Comparison of ENCODE assay signal across 15 cellular contexts in genomic region chr11:12162652-12163051, GRCh38. TPM values are rescaled to one million over a fixed set of nuclear protein-coding genes. Genes with fewer than 3 reads are reported as not detected.
DNase-seq lines count a peak whose midpoint lies in the region; ATAC-seq and TF ChIP-seq lines count a peak whose summit lies in the region.
"Had no signal": no experiment of that assay in that cellular context is flagged by ENCODE, and none has a peak within 500 bp of the region (broad histone marks: within the 10 kb centered on the region; RNA-seq: fewer than 3 reads in every experiment).

No MANE protein-coding gene starts in this region.

- CTCF ChIA-PET in naive thymus-derived CD4-positive, alpha-beta T cell (lab: Charles Lee): no interaction called here

- H3K4me3 ChIP-seq in DND-41 (ENCODE audit: low read depth in 1 of 2, low read length in 2 of 2) (no peak overlapping the region), coronary artery (peak overlapping the region; percentile 14), trophoblast cell (ENCODE audit: low read depth, low read length) (no peak overlapping the region), MM.1S (ENCODE audit: low read length) (no peak overlapping the region)
- no peak overlapping the region for H3K4me3 ChIP-seq in naive thymus-derived CD4-positive, alpha-beta T cell (ENCODE audit: low read length)
- H3K4me3 ChIP-seq: BLaER1 had no signal

- no peaks in the 10 kb centered on the region for H4K20me1 ChIP-seq in DND-41 (ENCODE audit: insufficient read depth, low read length)
- H4K20me1 ChIP-seq in MM.1S (ENCODE audit: insufficient read depth, low read length): no peaks in the 10 kb centered on the region
- H4K20me1 ChIP-seq: BLaER1 had no signal

- H3K18ac ChIP-seq in trophoblast cell (ENCODE audit: low read length): peak overlapping the region; percentile 64

- H3K79me2 ChIP-seq in DND-41 (ENCODE audit: insufficient read depth, low read length): no peaks in the 10 kb centered on the region
- H3K79me2 ChIP-seq in trophoblast cell (ENCODE audit: control insufficient read depth, insufficient read depth, low read length, poor library complexity): peaks cover 6% of the 10 kb centered on the region
- H3K79me2 ChIP-seq in MM.1S (ENCODE audit: low read length): no peaks in the 10 kb centered on the region

- peak overlapping the region; percentile 50 for H2BK120ac ChIP-seq in trophoblast cell (ENCODE audit: insufficient read depth, low read length, poor library complexity)

- H3K14ac ChIP-seq in trophoblast cell (ENCODE audit: low read length): peak overlapping the region; percentile 76

- H3K4me2 ChIP-seq in DND-41 (ENCODE audit: insufficient read depth, low read length): no peak overlapping the region
- no peak overlapping the region for H3K4me2 ChIP-seq in trophoblast cell (ENCODE audit: low read length)
- H3K4me2 ChIP-seq in MM.1S (ENCODE audit: low read depth, low read length): no peak overlapping the region
- H3K4me2 ChIP-seq: BLaER1 had no signal

- H3K27me3 ChIP-seq in DND-41 (ENCODE audit: insufficient read depth, low read length, poor library complexity): no peaks in the 10 kb centered on the region
- H3K27me3 ChIP-seq in trophoblast cell (ENCODE audit: insufficient read depth, low read length): no peaks in the 10 kb centered on the region
- no peaks in the 10 kb centered on the region for H3K27me3 ChIP-seq in MM.1S (replicated peaks; ENCODE audit: insufficient read depth, low read length)
- no peaks in the 10 kb centered on the region for H3K27me3 ChIP-seq in naive thymus-derived CD4-positive, alpha-beta T cell (ENCODE audit: control insufficient read depth in 2 of 2, insufficient read depth in 2 of 2, low read length in 2 of 2)
- H3K27me3 ChIP-seq: BLaER1 had no signal

- H3K9me2 ChIP-seq in MM.1S (replicated peaks; ENCODE audit: insufficient read depth, low read length): no peaks in the 10 kb centered on the region

- H3K4me1 ChIP-seq in DND-41 (ENCODE audit: insufficient read depth, low read length) (peaks cover 6% of the 10 kb centered on the region), trophoblast cell (ENCODE audit: control insufficient read depth in 1 of 2, insufficient read depth in 2 of 2, low read length in 2 of 2) (peaks cover 33 to 64% of the 10 kb centered on the region in 2 experiments), MM.1S (ENCODE audit: low read length) (peaks cover 12% of the 10 kb centered on the region)
- peaks cover under 1 to 3% of the 10 kb centered on the region in 2 donors for H3K4me1 ChIP-seq in naive thymus-derived CD4-positive, alpha-beta T cell (ENCODE audit: control insufficient read depth in 2 of 2, insufficient read depth in 2 of 2, low read length in 2 of 2)

- H4K91ac ChIP-seq in trophoblast cell (ENCODE audit: low read depth, low read length): peak overlapping the region; percentile 82

- H4K8ac ChIP-seq in trophoblast cell (ENCODE audit: low read depth, low read length): no peak overlapping the region

- POLR2A ChIA-PET in naive thymus-derived CD4-positive, alpha-beta T cell (lab: Charles Lee): no interaction called here

- peaks cover 95% of the 10 kb centered on the region for H3K4me1 Mint-ChIP-seq in HFFc6 (ENCODE audit: low read depth)
- H3K4me1 Mint-ChIP-seq in naive thymus-derived CD4-positive, alpha-beta T cell: peaks cover 0 to 72% (median 7%) of the 10 kb centered on the region in 7 donors
- H3K4me1 Mint-ChIP-seq: stimulated activated memory B cell treated with anti-CD40 and anti-IgM and Interleukin-4, amounts not matched to agents 10 μg/mL and 1 μg/mL and 100 μg/mL, for 72 hours had no signal

- H3K36me3 ChIP-seq in DND-41 (ENCODE audit: insufficient read depth, low read length) (no peaks in the 10 kb centered on the region), trophoblast cell (ENCODE audit: control insufficient read depth in 1 of 2, insufficient read depth in 2 of 2, low read length in 2 of 2) (peaks cover 4 to 8% of the 10 kb centered on the region in 2 experiments), MM.1S (replicated peaks; ENCODE audit: insufficient read depth, low read length) (no peaks in the 10 kb centered on the region)
- no peaks in the 10 kb centered on the region for H3K36me3 ChIP-seq in naive thymus-derived CD4-positive, alpha-beta T cell (ENCODE audit: control insufficient read depth in 2 of 3, insufficient read depth in 3 of 3, low read length in 3 of 3)
- H3K36me3 ChIP-seq: BLaER1 had no signal

- peak overlapping the region; percentile 99 for H3K27ac Mint-ChIP-seq in HFFc6
- H3K27ac Mint-ChIP-seq in naive thymus-derived CD4-positive, alpha-beta T cell: no peak overlapping the region
- H3K27ac Mint-ChIP-seq: mesothelial cell of epicardium; stimulated activated memory B cell treated with anti-CD40 and anti-IgM and Interleukin-4, amounts not matched to agents 10 μg/mL and 1 μg/mL and 100 μg/mL, for 72 hours had no signal

- peak overlapping the region; percentile 95 for H2BK12ac ChIP-seq in trophoblast cell (ENCODE audit: low read length)

- H3K9me3 ChIP-seq in DND-41 (ENCODE audit: insufficient read depth, low read length, severe bottlenecking) (no peaks in the 10 kb centered on the region), trophoblast cell (ENCODE audit: insufficient read depth, low read depth, low read length) (no peaks in the 10 kb centered on the region), MM.1S (replicated peaks; ENCODE audit: insufficient read depth, low read length) (no peaks in the 10 kb centered on the region)
- H3K9me3 ChIP-seq in naive thymus-derived CD4-positive, alpha-beta T cell (ENCODE audit: control insufficient read depth in 2 of 3, low read length in 3 of 3): no peaks in the 10 kb centered on the region
- H3K9me3 ChIP-seq: BLaER1 had no signal

- H2AFZ ChIP-seq in DND-41 (ENCODE audit: low read depth, low read length) (no peak overlapping the region), trophoblast cell (ENCODE audit: insufficient read depth, low read length, poor library complexity) (no peak overlapping the region), MM.1S (ENCODE audit: low read length) (no peak overlapping the region)

- no CpG with 5 or more reads among the region's 1 CpG for WGBS in trophoblast cell (ENCODE audit: extremely low coverage, insufficient coverage, insufficient read length)

- H3K23ac ChIP-seq in trophoblast cell (ENCODE audit: low read length): no peak overlapping the region

- peak overlapping the region; percentile 61 for H2BK5ac ChIP-seq in trophoblast cell (ENCODE audit: low read depth, low read length, poor library complexity)

- H2AK5ac ChIP-seq in trophoblast cell (ENCODE audit: low read length): peak overlapping the region; percentile 46

- H3K27me3 Mint-ChIP-seq in HFFc6 (ENCODE audit: insufficient read depth): peaks cover 3% of the 10 kb centered on the region
- H3K27me3 Mint-ChIP-seq in naive thymus-derived CD4-positive, alpha-beta T cell: no peaks in the 10 kb centered on the region

- intact Hi-C loops in naive thymus-derived CD4-positive, alpha-beta T cell (cut with micrococcal nuclease): no loop called here

- no peaks in the 10 kb centered on the region for H3F3A ChIP-seq in MM.1S (ENCODE audit: insufficient read depth, low read length)

- H3K79me1 ChIP-seq in trophoblast cell (ENCODE audit: low read length): peaks cover 45% of the 10 kb centered on the region

- no peak overlapping the region for H3K27ac ChIP-seq in DND-41 (ENCODE audit: low read length)
- H3K27ac ChIP-seq in coronary artery: peak overlapping the region; percentile 93 to 99
- peak overlapping the region; percentile 94 for H3K27ac ChIP-seq in trophoblast cell (ENCODE audit: low read depth, low read length)
- H3K27ac ChIP-seq in MM.1S (ENCODE audit: low read length): no peak overlapping the region
- H3K27ac ChIP-seq in naive thymus-derived CD4-positive, alpha-beta T cell (ENCODE audit: low read depth, low read length): no peak overlapping the region
- H3K27ac ChIP-seq: BLaER1 had no signal

- peaks cover 60% of the 10 kb centered on the region for H3K36me3 Mint-ChIP-seq in HFFc6 (ENCODE audit: low read depth)
- peaks cover 0 to 15% (median 0%) of the 10 kb centered on the region in 5 donors for H3K36me3 Mint-ChIP-seq in naive thymus-derived CD4-positive, alpha-beta T cell
- H3K36me3 Mint-ChIP-seq: brain; mesothelial cell of epicardium; stimulated activated memory B cell treated with anti-CD40 and anti-IgM and Interleukin-4, amounts not matched to agents 10 μg/mL and 1 μg/mL and 100 μg/mL, for 72 hours had no signal

- no peak overlapping the region for H3K9ac ChIP-seq in DND-41 (ENCODE audit: low read depth, low read length)
- no peak overlapping the region for H3K9ac ChIP-seq in trophoblast cell (ENCODE audit: low read length)
- no peak overlapping the region for H3K9ac ChIP-seq in MM.1S (ENCODE audit: low read length)
- H3K9ac ChIP-seq: BLaER1 had no signal

- ATAC-seq in DND-41 (ENCODE audit: insufficient read depth, low read depth): no peak
- ATAC-seq in GM19455 (IDR thresholded peaks at IDR 0.05; ENCODE audit: unreplicated experiment): no peak
- no peak for ATAC-seq in naive thymus-derived CD4-positive, alpha-beta T cell
- ATAC-seq: stimulated activated memory B cell treated with anti-CD40 and anti-IgM and Interleukin-4, amounts not matched to agents 10 μg/mL and 1 μg/mL and 100 μg/mL, for 72 hours had no signal

- peak overlapping the region; percentile 77 for H3K4me3 Mint-ChIP-seq in HFFc6
- H3K4me3 Mint-ChIP-seq in naive thymus-derived CD4-positive, alpha-beta T cell: no peak overlapping the region
- H3K4me3 Mint-ChIP-seq: brain; mesothelial cell of epicardium; stimulated activated memory B cell treated with anti-CD40 and anti-IgM and Interleukin-4, amounts not matched to agents 10 μg/mL and 1 μg/mL and 100 μg/mL, for 72 hours had no signal

- no peak overlapping the region for H4K12ac ChIP-seq in trophoblast cell (ENCODE audit: low read depth, low read length)

- H3K9me3 Mint-ChIP-seq in HFFc6: no peaks in the 10 kb centered on the region
- no peaks in the 10 kb centered on the region for H3K9me3 Mint-ChIP-seq in naive thymus-derived CD4-positive, alpha-beta T cell
- H3K9me3 Mint-ChIP-seq: brain; mesothelial cell of epicardium; stimulated activated memory B cell treated with anti-CD40 and anti-IgM and Interleukin-4, amounts not matched to agents 10 μg/mL and 1 μg/mL and 100 μg/mL, for 72 hours had no signal

- H3K4ac ChIP-seq in trophoblast cell (ENCODE audit: low read depth, low read length): peak overlapping the region; percentile 13

- TF ChIP-seq CTCF in DND-41 (IDR thresholded peaks at IDR 0.05; ENCODE audit: borderline replicate concordance, extremely low read depth, low read length, poor library complexity, severe bottlenecking) (peak; percentile 11), HFFc6 (IDR thresholded peaks at IDR 0.05) (no peak), coronary artery (IDR thresholded peaks at IDR 0.05) (no peak), MM.1S (IDR thresholded peaks at IDR 0.05; ENCODE audit: low read length) (no peak)

- no peak for DNase-seq in DND-41
- DNase-seq in HFFc6: no peak
- DNase-seq in coronary artery (ENCODE audit: low spot score): no peak
- DNase-seq in trophoblast cell: no peak
- no peak for DNase-seq in MM.1S
- DNase-seq in naive thymus-derived CD4-positive, alpha-beta T cell: no peak
- no peak for DNase-seq in central memory CD4-positive, alpha-beta T cell
- DNase-seq: activated CD4-positive, CD25-positive, alpha-beta regulatory T cell; KG1; NCI-H1930 had no signal

RNA-seq across cellular contexts. Expression of gene MICAL2, which starts 52.3 kb away (rescaled TPM):
- 100 to 1,000 TPM; 199 to 252 (median 233) TPM for total RNA-seq in HFFc6 (2021; fragmentation: NEBNext Ultra II Directional; extraction: Animal tissue kit (Norgen Biotek cat#: 25700))
- polyA plus RNA-seq in trophoblast cell (2013): 24.5 and 30.8 TPM in 2 replicates
- 100 to 1,000 TPM in 1 of 5 experiments, 10 to 100 TPM in 2, 1 to 10 TPM in 2; 5.8 to 112 (median 13.4) TPM for total RNA-seq in naive thymus-derived CD4-positive, alpha-beta T cell
- polyA plus RNA-seq in naive thymus-derived CD4-positive, alpha-beta T cell: 1 to 10 TPM; 1.1 to 2.6 TPM

Comparison
In these comparisons a context has a peak if more than half of its experiments do, and no peak if none do; other contexts are left out.
1. H3K27ac ChIP-seq: peak in coronary artery (2 of 2) and trophoblast cell (single experiment); none in DND-41 (single experiment), MM.1S (single experiment) and naive thymus-derived CD4-positive, alpha-beta T cell (single experiment).